Comparison of ENCODE assay signal across 9 cellular contexts in the genomic region with DNA sequence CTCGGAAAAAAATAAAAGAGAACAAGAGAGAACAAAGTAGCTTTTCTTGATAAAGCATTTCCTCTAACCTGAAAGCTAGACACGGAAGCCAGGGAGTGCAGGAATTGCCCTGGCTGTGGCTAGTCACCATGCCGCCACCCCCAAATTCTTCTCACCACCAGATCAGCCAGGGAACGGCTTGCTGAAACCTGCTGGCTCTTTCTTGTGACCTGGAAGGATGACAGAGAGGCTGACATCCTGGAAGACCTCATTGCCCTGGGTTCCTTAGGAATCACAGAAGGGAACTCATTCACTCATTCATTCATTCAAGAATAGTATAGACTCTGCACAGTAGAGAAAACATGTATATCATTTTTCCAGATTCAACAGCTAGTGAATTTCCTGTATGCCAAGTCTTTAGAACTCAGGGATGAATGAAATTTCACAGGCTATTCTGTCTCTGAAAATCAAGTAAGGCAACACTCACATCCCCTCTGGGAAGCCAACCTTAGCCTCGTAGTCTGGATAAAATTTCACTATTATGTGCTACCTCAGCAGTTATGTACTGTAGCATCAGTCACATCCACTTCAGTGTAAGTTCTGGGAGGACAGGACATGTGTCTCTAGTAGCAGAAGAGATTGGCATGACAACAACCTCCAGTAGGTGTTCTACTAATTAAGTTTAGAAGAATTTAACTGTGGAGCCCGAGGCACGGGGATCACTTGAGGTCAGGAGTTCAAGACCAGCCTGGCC. TPM values are rescaled to one million over a fixed set of nuclear protein-coding genes. Genes with fewer than 3 reads are reported as not detected.
DNase-seq lines count a peak whose midpoint lies in the region; ATAC-seq and TF ChIP-seq lines count a peak whose summit lies in the region.
"Had no signal": no experiment of that assay in that cellular context is flagged by ENCODE, and none has a peak within 500 bp of the region (broad histone marks: within the 10 kb centered on the region; RNA-seq: fewer than 3 reads in every experiment).

No MANE protein-coding gene starts in this region.

- peaks cover 42% of the 10 kb centered on the region for H3K4me1 Mint-ChIP-seq in CD8-positive, alpha-beta T cell (ENCODE audit: low read depth)

- CTCF ChIA-PET in CD8-positive, alpha-beta T cell (lab: Charles Lee), result interaction anchor here (1.2 kb wide), 1 partner anchor 10 kb away, joined by 5 read pairs; no protein-coding TSS in a partner anchor

- WGBS in adrenal gland, 4 donors, result 71 to 76% (median 72%) methylated on average over 7 of the region's 7 CpGs

- no peaks in the 10 kb centered on the region for H3K27me3 ChIP-seq in CD8-positive, alpha-beta T cell (ENCODE audit: insufficient read depth, low read length)
- H3K27me3 ChIP-seq in duodenal mucosa (ENCODE audit: control insufficient read depth in 1 of 2, insufficient read depth in 2 of 2, low read length in 2 of 2) (no peaks in the 10 kb centered on the region), upper lobe of right lung (no peaks in the 10 kb centered on the region), adrenal gland (no peaks in the 10 kb centered on the region)

- H3K9me3 Mint-ChIP-seq in CD8-positive, alpha-beta T cell, result peaks cover 2% of the 10 kb centered on the region
- H3K9me3 Mint-ChIP-seq: nephron had no signal

- intact Hi-C loops in CD8-positive, alpha-beta T cell (cut with DNase I, micrococcal nuclease), result loop anchor here in 1 of 2 experiments (5.0 kb wide), 2 partner anchors 1014 to 1354 kb away; a partner anchor contains a TSS
- intact Hi-C loops in upper lobe of right lung (cut with DNase I), result no loop called here
- intact Hi-C loops in adrenal gland (cut with DNase I), result no loop called here

- H3K4me1 ChIP-seq in CD8-positive, alpha-beta T cell (ENCODE audit: insufficient read depth, low read length), result peaks cover 28% of the 10 kb centered on the region
- peaks cover 5 to 17% of the 10 kb centered on the region in 2 donors for H3K4me1 ChIP-seq in duodenal mucosa (ENCODE audit: control insufficient read depth in 1 of 2, insufficient read depth in 2 of 2, low read length in 2 of 2)
- peaks cover 4% of the 10 kb centered on the region for H3K4me1 ChIP-seq in upper lobe of right lung
- H3K4me1 ChIP-seq in adrenal gland (replicated peaks in 1 of 2), result no peaks in the 10 kb centered on the region

- no peak for TF ChIP-seq CTCF in CD8-positive, alpha-beta T cell (IDR thresholded peaks at IDR 0.05)
- TF ChIP-seq CTCF in upper lobe of right lung (IDR thresholded peaks at IDR 0.05) (no peak), adrenal gland (IDR thresholded peaks at IDR 0.05) (no peak)

- H3K4me3 ChIP-seq in CD8-positive, alpha-beta T cell (ENCODE audit: low read depth, low read length), result no peak overlapping the region
- H3K4me3 ChIP-seq in duodenal mucosa (ENCODE audit: low read depth in 1 of 2, low read length in 2 of 2), result no peak overlapping the region
- H3K4me3 ChIP-seq in upper lobe of right lung, result no peak overlapping the region
- no peak overlapping the region for H3K4me3 ChIP-seq in adrenal gland

- no peak overlapping the region for H3K9ac ChIP-seq in duodenal mucosa (ENCODE audit: low read depth in 1 of 2, low read length in 2 of 2)

- peak overlapping the region; percentile 96 for H3K27ac Mint-ChIP-seq in CD8-positive, alpha-beta T cell

- H3K36me3 Mint-ChIP-seq in CD8-positive, alpha-beta T cell, result no peaks in the 10 kb centered on the region

- H3K4me3 Mint-ChIP-seq in CD8-positive, alpha-beta T cell, result peak overlapping the region; percentile 79
- H3K4me3 Mint-ChIP-seq: nephron had no signal

- no peak for DNase-seq in CD8-positive, alpha-beta T cell
- DNase-seq in cortex of kidney (lab: John Stamatoyannopoulos, UW) (no peak), NCI-H524 (lab: John Stamatoyannopoulos, UW) (no peak), upper lobe of right lung (no peak), adrenal gland (no peak)

- POLR2A ChIA-PET in CD8-positive, alpha-beta T cell (lab: Charles Lee), result interaction anchor here (1.1 to 1.4 kb wide), 2 partner anchors 16 to 22 kb away, joined by 3 to 5 read pairs; no protein-coding TSS in a partner anchor

- no peak for TF ChIP-seq POLR2A in adrenal gland (IDR thresholded peaks at IDR 0.05)

- H3K36me3 ChIP-seq in CD8-positive, alpha-beta T cell (ENCODE audit: insufficient read depth, low read length), result no peaks in the 10 kb centered on the region
- no peaks in the 10 kb centered on the region for H3K36me3 ChIP-seq in duodenal mucosa (ENCODE audit: control insufficient read depth in 1 of 2, insufficient read depth in 2 of 2, low read length in 2 of 2)
- H3K36me3 ChIP-seq in upper lobe of right lung, result no peaks in the 10 kb centered on the region
- H3K36me3 ChIP-seq in adrenal gland (replicated peaks in 1 of 2), result no peaks in the 10 kb centered on the region

- H3K9me3 ChIP-seq in CD8-positive, alpha-beta T cell (ENCODE audit: low read length), result no peaks in the 10 kb centered on the region
- no peaks in the 10 kb centered on the region for H3K9me3 ChIP-seq in duodenal mucosa (ENCODE audit: control insufficient read depth in 1 of 2, low read length in 2 of 2)
- H3K9me3 ChIP-seq in upper lobe of right lung, result no peaks in the 10 kb centered on the region
- H3K9me3 ChIP-seq in adrenal gland (replicated peaks in 1 of 3), result no peaks in the 10 kb centered on the region

- ATAC-seq in CD8-positive, alpha-beta T cell, result peak; percentile 2
- ATAC-seq in GM21390 (IDR thresholded peaks at IDR 0.05; ENCODE audit: unreplicated experiment) (peak; percentile 15), HG03521 (IDR thresholded peaks at IDR 0.05; ENCODE audit: unreplicated experiment) (peak; percentile 3), upper lobe of right lung (no peak)

- no peaks in the 10 kb centered on the region for H3K27me3 Mint-ChIP-seq in CD8-positive, alpha-beta T cell (ENCODE audit: low read depth)

- peak overlapping the region; percentile 70 for H3K27ac ChIP-seq in CD8-positive, alpha-beta T cell (ENCODE audit: low read depth, low read length)
- H3K27ac ChIP-seq in duodenal mucosa (ENCODE audit: low read depth, low read length) (peak overlapping the region; percentile 13), upper lobe of right lung (no peak overlapping the region), adrenal gland (peak overlapping the region in 1 of 5 donors; percentile 33)

RNA-seq across cellular contexts. Expression of a gene that starts 42.2 kb away (rescaled TPM):
- not detected for total RNA-seq in CD8-positive, alpha-beta T cell
- 1.5 TPM for total RNA-seq in upper lobe of right lung
- total RNA-seq in adrenal gland, result 1 to 10 TPM in 7 of 8 donors, under 1 TPM in 1; 0.60 to 7.8 (median 3.9) TPM
- polyA plus RNA-seq in adrenal gland, result 1 to 10 TPM in 2 of 3 donors, under 1 TPM in 1; 0.95 to 1.5 (median 1.2) TPM
